Comparison of ENCODE assay signal across 16 cellular contexts in genomic region chr20:10924628-10925266, GRCh38.
A peak's percentile ranks its signal among the peaks of the same experiment; 100 is the strongest.
DNase-seq lines count a peak whose midpoint lies in the region; ATAC-seq, FAIRE-seq and TF ChIP-seq lines count a peak whose summit lies in the region.
"Had no signal": no experiment of that assay in that cellular context is flagged by ENCODE, and none has a peak within 500 bp of the region (broad histone marks: within the 10 kb centered on the region; RNA-seq: fewer than 3 reads in every experiment).

No MANE protein-coding gene starts in this region.

- TF ChIP-seq CTCF in fibroblast of villous mesenchyme (IDR thresholded peaks at IDR 0.05; ENCODE audit: insufficient read depth, low read depth, low read length) (no peak), vagina (IDR thresholded peaks at IDR 0.05) (no peak), Peyer's patch (IDR thresholded peaks at IDR 0.05) (no peak)

- H3K27me3 ChIP-seq in vagina (no peaks in the 10 kb centered on the region), Peyer's patch (no peaks in the 10 kb centered on the region)
- H3K27me3 ChIP-seq: SJSA1 had no signal

- H3K4me3 ChIP-seq in fibroblast of villous mesenchyme (ENCODE audit: low read depth, low read length) (no peak overlapping the region), vagina (no peak overlapping the region), Peyer's patch (no peak overlapping the region)
- H3K4me3 ChIP-seq: psoas muscle, SJSA1 had no signal

- DNase-seq in HTR-8/SVneo (ENCODE audit: insufficient read length, low spot score) (peak; percentile 39), RCC 7860 (ENCODE audit: low spot score) (peak; percentile 34), fibroblast of villous mesenchyme (ENCODE audit: low read depth) (peak; percentile 97), vagina (ENCODE audit: extremely low spot score in 2 of 2) (no peak), NCI-H2196 treated with DMSO at 0.1 percent for 48 hours (lab: John Stamatoyannopoulos, UW; ENCODE audit: unreplicated experiment) (no peak), Peyer's patch (no peak)
- DNase-seq: activated CD4-positive, alpha-beta T cell treated with anti-CD3 and anti-CD28 coated beads, Interleukin-2, amount 50 U/mL, for 4 hours; activated naive CD8-positive, alpha-beta T cell treated with anti-CD3 and anti-CD28 coated beads for 36 hours; GDM1; left cardiac atrium; NCI-H1092; psoas muscle had no signal

- peaks cover 50% of the 10 kb centered on the region for H3K4me1 ChIP-seq in vagina
- no peaks in the 10 kb centered on the region for H3K4me1 ChIP-seq in Peyer's patch
- H3K4me1 ChIP-seq: psoas muscle had no signal

- H3K9me3 ChIP-seq in vagina: no peaks in the 10 kb centered on the region
- H3K9me3 ChIP-seq in Peyer's patch: no peaks in the 10 kb centered on the region
- H3K9me3 ChIP-seq: psoas muscle, SJSA1 had no signal

- FAIRE-seq in HTR-8/SVneo (lab: Jason Lieb, UNC) (no peak), RCC 7860 (lab: Jason Lieb, UNC) (no peak)
- FAIRE-seq: endometrium had no signal

- H3K36me3 ChIP-seq in vagina: no peaks in the 10 kb centered on the region
- no peaks in the 10 kb centered on the region for H3K36me3 ChIP-seq in Peyer's patch
- H3K36me3 ChIP-seq: SJSA1 had no signal

- no peak for ATAC-seq in HG03196 (IDR thresholded peaks at IDR 0.05; ENCODE audit: unreplicated experiment)
- ATAC-seq: HCT116, psoas muscle had no signal

- TF ChIP-seq POLR2A in vagina (IDR thresholded peaks at IDR 0.05) (no peak), Peyer's patch (IDR thresholded peaks at IDR 0.05) (no peak)

- intact Hi-C loops in vagina (cut with DNase I): no loop called here

- H3K27ac ChIP-seq in vagina (peak overlapping the region; percentile 29), Peyer's patch (no peak overlapping the region)
- H3K27ac ChIP-seq: psoas muscle, SJSA1 had no signal

Comparison
In these comparisons a context has a peak if more than half of its experiments do, and no peak if none do; other contexts are left out.
1. DNase-seq: peak in HTR-8/SVneo (single experiment), RCC 7860 (single experiment) and fibroblast of villous mesenchyme (single experiment); none in vagina (0 of 2), NCI-H2196 treated with DMSO at 0.1 percent for 48 hours (single experiment) and Peyer's patch (0 of 3).